In genomic region chr6:26170951-26171841, GRCh38 we compare ENCODE assay signal across 8 cellular contexts.
DNase-seq lines count a peak whose midpoint lies in the region; ATAC-seq and TF ChIP-seq lines count a peak whose summit lies in the region.

No MANE protein-coding gene starts in this region.

- peak overlapping the region; percentile 93 for H3K4me2 ChIP-seq in OCI-LY7 (ENCODE audit: low read length)

- no peaks in the 10 kb centered on the region for H3K9me2 ChIP-seq in OCI-LY7 (ENCODE audit: insufficient read depth, low read length)

- no peaks in the 10 kb centered on the region for H3K9me3 Mint-ChIP-seq in activated CD4-positive, alpha-beta T cell treated with anti-CD3 and anti-CD28 coated beads for 36 hours (ENCODE audit: low read depth)

- no peaks in the 10 kb centered on the region for H3K9me3 ChIP-seq in OCI-LY7 (ENCODE audit: low read length)
- H3K9me3 ChIP-seq in esophagus (ENCODE audit: control insufficient read depth in 2 of 2, insufficient read depth in 1 of 2, low read depth in 1 of 2, low read length in 1 of 2): no peaks in the 10 kb centered on the region

- H3K27ac Mint-ChIP-seq in activated CD4-positive, alpha-beta T cell treated with anti-CD3 and anti-CD28 coated beads for 36 hours: peak overlapping the region; percentile 98

- peak overlapping the region; percentile 1; the same call in 1 of the 2 replicates for H2AFZ ChIP-seq in OCI-LY7 (ENCODE audit: low read length)

- H3K27me3 ChIP-seq in esophagus (ENCODE audit: control insufficient read depth in 1 of 2, insufficient read depth in 2 of 2, low read length in 2 of 2): no peaks in the 10 kb centered on the region

- TSS peak; percentile 89 for BruUV-seq in OCI-LY7 (replicated peaks; lab: Mats Ljungman, UMichigan)

- peaks cover 60% of the 10 kb centered on the region; the same call in 1 of the 2 replicates for H3K79me2 ChIP-seq in OCI-LY7 (ENCODE audit: insufficient read depth, low read depth, low read length)

- peaks cover 44% of the 10 kb centered on the region for H3K4me1 Mint-ChIP-seq in activated CD4-positive, alpha-beta T cell treated with anti-CD3 and anti-CD28 coated beads for 36 hours

- H3K27ac ChIP-seq in OCI-LY7 (ENCODE audit: low read depth, low read length, poor library complexity, severe bottlenecking): peak overlapping the region; percentile 94
- peak overlapping the region; percentile 99 for H3K27ac ChIP-seq in esophagus (ENCODE audit: low read depth in 2 of 2, low read length in 1 of 2)

- no peaks in the 10 kb centered on the region for H3K36me3 ChIP-seq in OCI-LY7 (ENCODE audit: insufficient read depth, low read length)
- no peaks in the 10 kb centered on the region for H3K36me3 ChIP-seq in esophagus (ENCODE audit: control insufficient read depth in 2 of 2, insufficient read depth in 2 of 2, low read length in 1 of 2)

- H3K36me3 Mint-ChIP-seq in activated CD4-positive, alpha-beta T cell treated with anti-CD3 and anti-CD28 coated beads for 36 hours (ENCODE audit: low read depth): no peaks in the 10 kb centered on the region

- no peaks in the 10 kb centered on the region for H3K27me3 Mint-ChIP-seq in activated CD4-positive, alpha-beta T cell treated with anti-CD3 and anti-CD28 coated beads for 36 hours

- intact Hi-C loops in activated CD4-positive, alpha-beta T cell treated with anti-CD3 and anti-CD28 coated beads for 36 hours (cut with DNase I, micrococcal nuclease): loop anchor here (1.0 to 10.0 kb wide), 7 partner anchors 12 to 976 kb away; partner anchors contain the start of genes BTN3A3 (in 1 of the 2) and HMGN4 (in 1 of the 2)
- intact Hi-C loops in OCI-LY7 (cut with micrococcal nuclease; ENCODE audit: unreplicated experiment): loop anchor here (1.0 kb wide), 1 partner anchor 12 kb away; no protein-coding TSS in a partner anchor

- H3K4me3 ChIP-seq in OCI-LY7 (ENCODE audit: low read depth, low read length, poor library complexity, severe bottlenecking): peak overlapping the region; percentile 74
- peak overlapping the region; percentile 66 to 75 for H3K4me3 ChIP-seq in esophagus (ENCODE audit: low read depth in 1 of 2, low read length in 2 of 2)
- peak overlapping the region; percentile 62 for H3K4me3 ChIP-seq in skeletal muscle cell (ENCODE audit: low read depth, low read length)

- no peaks in the 10 kb centered on the region for H4K20me1 ChIP-seq in OCI-LY7 (ENCODE audit: insufficient read depth, low read length)

- no peak for TF ChIP-seq CTCF in OCI-LY7 (conservative IDR thresholded peaks at IDR 0.05; ENCODE audit: low read length)

- POLR2A ChIA-PET in activated CD4-positive, alpha-beta T cell treated with anti-CD3 and anti-CD28 coated beads for 36 hours (lab: Charles Lee): interaction anchor here (1.0 to 2.1 kb wide), 3 partner anchors 12 to 46 kb away, joined by 3 to 11 read pairs (median 3); a partner anchor contains a TSS
- POLR2A ChIA-PET in OCI-LY7 (lab: Charles Lee): interaction anchor here (0.6 to 4.7 kb wide), 10 partner anchors 12 to 115 kb away, joined by 3 to 99 read pairs (median 5); a partner anchor contains a TSS

- peak overlapping the region; percentile 80 for H3K4me3 Mint-ChIP-seq in activated CD4-positive, alpha-beta T cell treated with anti-CD3 and anti-CD28 coated beads for 36 hours

- H3K4me1 ChIP-seq in OCI-LY7 (ENCODE audit: insufficient read depth, low read length, poor library complexity, severe bottlenecking) (peaks cover 51% of the 10 kb centered on the region), esophagus (ENCODE audit: control insufficient read depth in 2 of 2, insufficient read depth in 2 of 2, low read length in 1 of 2) (no peaks in the 10 kb centered on the region)

- DNase-seq in activated CD4-positive, alpha-beta T cell treated with anti-CD3 and anti-CD28 coated beads for 36 hours: no peak
- no peak for DNase-seq in activated CD4-positive, alpha-beta T cell treated with anti-CD3 and anti-CD28 coated beads, Interleukin-2, amount 50 U/mL, for 48 hours
- DNase-seq in OCI-LY7 (ENCODE audit: low spot score): peak; percentile 36
- DNase-seq in skeletal muscle cell (ENCODE audit: low read depth): no peak
- DNase-seq in activated effector memory CD4-positive, alpha-beta T cell treated with anti-CD3 and anti-CD28 coated beads, Interleukin-2, amount 50 U/mL, for 16 hours: no peak
- DNase-seq in medulla oblongata (ENCODE audit: extremely low spot score): no peak

- ATAC-seq in activated CD4-positive, alpha-beta T cell treated with anti-CD3 and anti-CD28 coated beads for 36 hours: no peak
- ATAC-seq in HG03175 (IDR thresholded peaks at IDR 0.05; ENCODE audit: unreplicated experiment): no peak

- CTCF ChIA-PET in activated CD4-positive, alpha-beta T cell treated with anti-CD3 and anti-CD28 coated beads for 36 hours (lab: Charles Lee): interaction anchor here (0.8 to 1.3 kb wide), 4 partner anchors 11 to 79 kb away, joined by 3 to 9 read pairs (median 3); a partner anchor contains a TSS
- CTCF ChIA-PET in OCI-LY7 (lab: Charles Lee; ENCODE audit: unreplicated experiment): interaction anchor here (1.1 kb wide), 1 partner anchor 9 kb away, joined by 3 read pairs; no protein-coding TSS in a partner anchor

- WGBS in esophagus, 2 donors: 16 to 17% methylated on average over 10 of the region's 10 CpGs
